25 cellular contexts compared by ENCODE assay signal in genomic region chr17:82331345-82331939, GRCh38. TPM values are rescaled to one million over a fixed set of nuclear protein-coding genes. Genes with fewer than 3 reads are reported as not detected.
A peak's percentile ranks its signal among the peaks of the same experiment; 100 is the strongest.
DNase-seq lines count a peak whose midpoint lies in the region; ATAC-seq, FAIRE-seq and TF ChIP-seq lines count a peak whose summit lies in the region.
"Had no signal": no experiment of that assay in that cellular context is flagged by ENCODE, and none has a peak within 500 bp of the region (broad histone marks: within the 10 kb centered on the region; RNA-seq: fewer than 3 reads in every experiment).

No MANE protein-coding gene starts in this region.

- H3K9me3 ChIP-seq in HEK293 (ENCODE audit: control insufficient read depth, insufficient read depth, low read depth, low read length), result no peaks in the 10 kb centered on the region
- no peaks in the 10 kb centered on the region for H3K9me3 ChIP-seq in duodenal mucosa (ENCODE audit: control insufficient read depth in 1 of 2, low read length in 2 of 2)
- no peaks in the 10 kb centered on the region for H3K9me3 ChIP-seq in small intestine (ENCODE audit: control insufficient read depth, low read depth)
- H3K9me3 ChIP-seq: adrenal gland, esophagus muscularis mucosa, ovary had no signal

- H3K27me3 ChIP-seq in duodenal mucosa (ENCODE audit: control insufficient read depth in 1 of 2, insufficient read depth in 2 of 2, low read length in 2 of 2), result peaks cover 14 to 19% of the 10 kb centered on the region in 2 donors
- no peaks in the 10 kb centered on the region for H3K27me3 ChIP-seq in small intestine (ENCODE audit: control insufficient read depth in 2 of 2, insufficient read depth in 2 of 2, low read length in 2 of 2)
- H3K27me3 ChIP-seq: adrenal gland, ovary had no signal

- peaks cover 11% of the 10 kb centered on the region for H3K27me3 Mint-ChIP-seq in T-helper 1 cell treated with Interleukin-12 subunit alpha and Interleukin-12 subunit beta and Interleukin-4 antibody, amounts not matched to agents 30 μg/mL and 1 μg/mL, for 36 hours (ENCODE audit: low read depth)

- DNase-seq in T-helper 1 cell (no peak), small intestine (peak; percentile 40), NCI-H1694 treated with DMSO at 0.1 percent for 48 hours (lab: John Stamatoyannopoulos, UW) (no peak)
- DNase-seq: ACHN; activated CD4-positive, alpha-beta T cell treated with anti-CD3 and anti-CD28 coated beads for 1 hour; activated T-cell treated with anti-CD3 and anti-CD28 coated beads, Interleukin-2, amount 50 U/mL, for 1 hour; adrenal gland; DMS79 treated with DMSO at 0.1 percent for 48 hours; endodermal cell; foreskin melanocyte; mesendoderm; natural killer cell; NCI-H187; retina; stimulated activated CD4-positive, alpha-beta T cell treated with anti-CD3 and anti-CD28 coated beads, Interleukin-2, amount 100 ng/mL, for 48 hours; stimulated activated naive B cell treated with anti-CD40 and anti-IgM and Interleukin-4, amounts not matched to agents 10 μg/mL and 1 μg/mL and 100 μg/mL, for 72 hours had no signal

- ATAC-seq in GM19023 (IDR thresholded peaks at IDR 0.05; ENCODE audit: unreplicated experiment) (no peak), GM18505 (IDR thresholded peaks at IDR 0.05; ENCODE audit: unreplicated experiment) (no peak)
- ATAC-seq: natural killer cell; stimulated activated naive B cell treated with anti-CD40 and anti-IgM and Interleukin-4, amounts not matched to agents 10 μg/mL and 1 μg/mL and 100 μg/mL, for 72 hours had no signal

- no peaks in the 10 kb centered on the region for H3K9me3 Mint-ChIP-seq in T-helper 1 cell treated with Interleukin-12 subunit alpha and Interleukin-12 subunit beta and Interleukin-4 antibody, amounts not matched to agents 30 μg/mL and 1 μg/mL, for 36 hours
- H3K9me3 Mint-ChIP-seq: endodermal cell; natural killer cell; stimulated activated naive B cell treated with anti-CD40 and anti-IgM and Interleukin-4, amounts not matched to agents 10 μg/mL and 1 μg/mL and 100 μg/mL, for 72 hours had no signal

- H3K9ac ChIP-seq in duodenal mucosa (ENCODE audit: low read depth in 1 of 2, low read length in 2 of 2), result peak overlapping the region; percentile 2 to 57

- POLR2A ChIA-PET in HEK293 (lab: Yijun Ruan, JAX), result interaction anchor here (1.2 to 1.4 kb wide), 2 partner anchors 39 to 48 kb away, joined by 3 to 12 read pairs; no protein-coding TSS in a partner anchor

- TF ChIP-seq POLR2A in GM18505 (IDR thresholded peaks at IDR 0.05; ENCODE audit: borderline replicate concordance, extremely low read depth, insufficient read depth, insufficient read length), result no peak

- H3K4me3 Mint-ChIP-seq in T-helper 1 cell treated with Interleukin-12 subunit alpha and Interleukin-12 subunit beta and Interleukin-4 antibody, amounts not matched to agents 30 μg/mL and 1 μg/mL, for 36 hours, result peak overlapping the region; percentile 32
- H3K4me3 Mint-ChIP-seq: endodermal cell, natural killer cell had no signal

- peaks cover 26% of the 10 kb centered on the region for H3K4me1 ChIP-seq in HEK293 (ENCODE audit: control insufficient read depth, insufficient read depth, low read length)
- H3K4me1 ChIP-seq in duodenal mucosa (ENCODE audit: control insufficient read depth in 1 of 2, insufficient read depth in 2 of 2, low read length in 2 of 2), result peaks cover 52 to 71% of the 10 kb centered on the region in 2 donors
- H3K4me1 ChIP-seq in small intestine (ENCODE audit: control insufficient read depth in 2 of 2, insufficient read depth in 1 of 2, low read depth in 1 of 2, low read length in 1 of 2), result peaks cover 4 to 12% of the 10 kb centered on the region in 2 donors

- H3K36me3 ChIP-seq in HEK293 (ENCODE audit: control insufficient read depth in 2 of 2, insufficient read depth in 1 of 2, low read length in 2 of 2), result no peaks in the 10 kb centered on the region
- no peaks in the 10 kb centered on the region for H3K36me3 ChIP-seq in duodenal mucosa (ENCODE audit: control insufficient read depth in 1 of 2, insufficient read depth in 2 of 2, low read length in 2 of 2)
- H3K36me3 ChIP-seq in small intestine (ENCODE audit: control insufficient read depth in 2 of 2, insufficient read depth in 2 of 2, low read length in 2 of 2), result no peaks in the 10 kb centered on the region
- H3K36me3 ChIP-seq: adrenal gland, esophagus muscularis mucosa, ovary had no signal

- no peak for FAIRE-seq in small intestine (lab: Jason Lieb, UNC)
- FAIRE-seq: H54 had no signal

- H3K27ac ChIP-seq in HEK293 (ENCODE audit: extremely low read depth, low read depth, low read length) (no peak overlapping the region), duodenal mucosa (ENCODE audit: low read depth, low read length) (no peak overlapping the region), small intestine (ENCODE audit: low read depth in 1 of 2, low read length in 1 of 2) (peak overlapping the region in 1 of 2 donors; percentile 92)
- H3K27ac ChIP-seq: adrenal gland, coronary artery, esophagus muscularis mucosa, ovary had no signal

- H3K36me3 Mint-ChIP-seq in T-helper 1 cell treated with Interleukin-12 subunit alpha and Interleukin-12 subunit beta and Interleukin-4 antibody, amounts not matched to agents 30 μg/mL and 1 μg/mL, for 36 hours (ENCODE audit: low read depth), result peaks cover 2% of the 10 kb centered on the region
- H3K36me3 Mint-ChIP-seq: natural killer cell; stimulated activated naive B cell treated with anti-CD40 and anti-IgM and Interleukin-4, amounts not matched to agents 10 μg/mL and 1 μg/mL and 100 μg/mL, for 72 hours had no signal

- H3K4me1 Mint-ChIP-seq in T-helper 1 cell treated with Interleukin-12 subunit alpha and Interleukin-12 subunit beta and Interleukin-4 antibody, amounts not matched to agents 30 μg/mL and 1 μg/mL, for 36 hours (ENCODE audit: low read depth), result peaks cover 16% of the 10 kb centered on the region

- no peak overlapping the region for H3K27ac Mint-ChIP-seq in T-helper 1 cell treated with Interleukin-12 subunit alpha and Interleukin-12 subunit beta and Interleukin-4 antibody, amounts not matched to agents 30 μg/mL and 1 μg/mL, for 36 hours
- H3K27ac Mint-ChIP-seq: endodermal cell, natural killer cell had no signal

- TF ChIP-seq CTCF in HEK293 (tag by site-specific recombination; IDR thresholded peaks at IDR 0.05), result no peak

- no peak overlapping the region for H3K4me3 ChIP-seq in HEK293 (ENCODE audit: low read depth, low read length)
- peak overlapping the region; percentile 15 to 79 for H3K4me3 ChIP-seq in duodenal mucosa (ENCODE audit: low read depth in 1 of 2, low read length in 2 of 2)
- H3K4me3 ChIP-seq in small intestine (ENCODE audit: low read depth in 1 of 2, low read length in 2 of 2), result peak overlapping the region in 1 of 2 donors; percentile 17
- H3K4me3 ChIP-seq: adrenal gland, ovary had no signal

- CTCF ChIA-PET in HEK293 (lab: Yijun Ruan, JAX), result interaction anchor here (1.5 to 2.2 kb wide), 2 partner anchors 10 to 31 kb away, joined by 7 to 13 read pairs; no protein-coding TSS in a partner anchor

- 14 to 82% (median 47%) methylated on average over 25 of the region's 25 CpGs for WGBS in small intestine, 3 donors

TF ChIP-seq in HEK293, 187 proteins besides CTCF, POLR2A, EP300 and RAD21:
- peak; percentile 63; the same call in 1 of the 2 replicates for TF ChIP-seq HIC1 (tag by site-specific recombination; IDR thresholded peaks at IDR 0.05)
- no peak for TF ChIP-seq HOXD13 (CRISPR knock-in tag; IDR thresholded peaks at IDR 0.05; ENCODE audit: borderline replicate concordance)

RNA-seq across cellular contexts. Expression of gene SECTM1, which starts 2.1 kb away (rescaled TPM):
- 10 to 100 TPM; 14.0 to 81.9 (median 38.2) TPM for polyA plus RNA-seq in small intestine

RNA-seq across cellular contexts. Expression of gene CD7, which starts 14.0 kb away (rescaled TPM):
- polyA plus RNA-seq in small intestine, result 10 to 100 TPM in 1 of 3 donors, 1 to 10 TPM in 2; 3.4 to 10.8 (median 6.5) TPM

RNA-seq across cellular contexts. Expression of gene TEX19, which starts 27.6 kb away (rescaled TPM):
- polyA plus RNA-seq in small intestine, result under 1 TPM in 1 of 3 donors, not detected in 2; 0.07 TPM
- polyA plus RNA-seq: adrenal gland, ovary had no signal

RNA-seq across cellular contexts. Expression of gene UTS2R, which starts 40.1 kb away (rescaled TPM):
- not detected for polyA plus RNA-seq in small intestine
- polyA plus RNA-seq: adrenal gland, ovary had no signal

RNA-seq across cellular contexts. Expression of gene CSNK1D, which starts 57.9 kb away (rescaled TPM):
- 100 to 1,000 TPM; 111 to 148 (median 146) TPM for polyA plus RNA-seq in small intestine
